In genomic region chr1:93078935-93079654, GRCh38 we compare ENCODE assay signal across 1 cellular context.
A peak's percentile ranks its signal among the peaks of the same experiment; 100 is the strongest.
TF ChIP-seq lines count a peak whose summit lies in the region.

Gene MTF2 (plus strand): TSS chr1:93079283. CDS start chr1:93079527, 244 bp downstream.

TF ChIP-seq in HepG2, 621 proteins besides CTCF, POLR2A, EP300 and RAD21 (continued from another document and continues in another):
- TF ChIP-seq THRA (CRISPR knock-in tag; IDR thresholded peaks at IDR 0.05; ENCODE audit: borderline replicate concordance) (peak; percentile 88), ZNF75D (CRISPR knock-in tag; IDR thresholded peaks at IDR 0.05; ENCODE audit: borderline replicate concordance) (0 out of 2 replicates have a peak, but pooled peaks have one; percentile 75), GATAD2A (CRISPR knock-in tag; IDR thresholded peaks at IDR 0.05) (peak; percentile 96), MZF1 (CRISPR knock-in tag; IDR thresholded peaks at IDR 0.05; ENCODE audit: borderline replicate concordance) (peak; percentile 97), ZNF770 (CRISPR knock-in tag; IDR thresholded peaks at IDR 0.05) (peak; percentile 89), ZNF704 (CRISPR knock-in tag; IDR thresholded peaks at IDR 0.05; ENCODE audit: borderline replicate concordance) (peak; percentile 94; the same call in 1 of the 2 replicates), ZNF577 (CRISPR knock-in tag; IDR thresholded peaks at IDR 0.05; ENCODE audit: borderline replicate concordance, low read depth) (peak; percentile 96; the same call in 1 of the 2 replicates), ZNF850 (CRISPR knock-in tag; conservative IDR thresholded peaks at IDR 0.05) (peak; percentile 91; the same call in 1 of the 2 replicates), ZNF761 (CRISPR knock-in tag; conservative IDR thresholded peaks at IDR 0.05) (peak; percentile 94), DRAP1 (CRISPR knock-in tag; IDR thresholded peaks at IDR 0.05) (peak; percentile 95), SMARCC2 (IDR thresholded peaks at IDR 0.05) (no peak), NFE2L1 (CRISPR knock-in tag; IDR thresholded peaks at IDR 0.05; ENCODE audit: borderline replicate concordance) (no peak; the same call in 1 of the 2 replicates), JUND (CRISPR knock-in tag; IDR thresholded peaks at IDR 0.05) (peak; percentile 83), STAT6 (CRISPR knock-in tag; IDR thresholded peaks at IDR 0.05; ENCODE audit: borderline replicate concordance) (peak; percentile 88; the same call in 1 of the 2 replicates), ZNF10 (CRISPR knock-in tag; IDR thresholded peaks at IDR 0.05; ENCODE audit: borderline replicate concordance, low read depth) (no peak), SYNCRIP (IDR thresholded peaks at IDR 0.05; ENCODE audit: insufficient read depth, low read depth, low read length) (no peak), ZMYM2 (CRISPR knock-in tag; IDR thresholded peaks at IDR 0.05) (peak; percentile 75; the same call in 1 of the 2 replicates), MED1 (CRISPR knock-in tag; IDR thresholded peaks at IDR 0.05) (peak; percentile 97), STAG1 (CRISPR knock-in tag; IDR thresholded peaks at IDR 0.05) (peak; percentile 30; the same call in 1 of the 2 replicates), CEBPB (IDR thresholded peaks at IDR 0.05; ENCODE audit: borderline replicate concordance, low read depth, low read length) (no peak), ZNF619 (CRISPR knock-in tag; IDR thresholded peaks at IDR 0.05) (peak; percentile 84), EZH2 (conservative IDR thresholded peaks at IDR 0.05; ENCODE audit: low read depth, low read length) (no peak), GATAD1 (CRISPR knock-in tag; IDR thresholded peaks at IDR 0.05) (peak; percentile 95), ZNF564 (CRISPR knock-in tag; IDR thresholded peaks at IDR 0.05) (peak; percentile 95), MAZ (IDR thresholded peaks at IDR 0.05; ENCODE audit: borderline replicate concordance, low read depth, low read length) (peak; percentile 96), MAZ (CRISPR knock-in tag; IDR thresholded peaks at IDR 0.05; ENCODE audit: low read depth) (peak; percentile 98)
- TF ChIP-seq, protein P1, sequence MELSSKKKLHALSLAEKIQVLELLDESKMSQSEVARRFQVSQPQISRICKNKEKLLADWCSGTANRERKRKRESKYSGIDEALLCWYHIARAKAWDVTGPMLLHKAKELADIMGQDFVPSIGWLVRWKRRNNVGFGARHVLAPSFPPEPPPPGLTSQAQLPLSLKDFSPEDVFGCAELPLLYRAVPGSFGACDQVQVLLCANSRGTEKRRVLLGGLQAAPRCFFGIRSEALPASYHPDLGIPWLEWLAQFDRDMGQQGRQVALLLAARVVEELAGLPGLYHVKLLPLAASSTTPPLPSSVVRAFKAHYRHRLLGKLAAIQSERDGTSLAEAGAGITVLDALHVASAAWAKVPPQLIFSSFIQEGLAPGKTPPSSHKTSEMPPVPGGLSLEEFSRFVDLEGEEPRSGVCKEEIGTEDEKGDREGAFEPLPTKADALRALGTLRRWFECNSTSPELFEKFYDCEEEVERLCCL (CRISPR knock-in tag; IDR thresholded peaks at IDR 0.05; ENCODE audit: borderline replicate concordance), result peak; percentile 90; the same call in 1 of the 2 replicates
- TF ChIP-seq, protein P2, sequence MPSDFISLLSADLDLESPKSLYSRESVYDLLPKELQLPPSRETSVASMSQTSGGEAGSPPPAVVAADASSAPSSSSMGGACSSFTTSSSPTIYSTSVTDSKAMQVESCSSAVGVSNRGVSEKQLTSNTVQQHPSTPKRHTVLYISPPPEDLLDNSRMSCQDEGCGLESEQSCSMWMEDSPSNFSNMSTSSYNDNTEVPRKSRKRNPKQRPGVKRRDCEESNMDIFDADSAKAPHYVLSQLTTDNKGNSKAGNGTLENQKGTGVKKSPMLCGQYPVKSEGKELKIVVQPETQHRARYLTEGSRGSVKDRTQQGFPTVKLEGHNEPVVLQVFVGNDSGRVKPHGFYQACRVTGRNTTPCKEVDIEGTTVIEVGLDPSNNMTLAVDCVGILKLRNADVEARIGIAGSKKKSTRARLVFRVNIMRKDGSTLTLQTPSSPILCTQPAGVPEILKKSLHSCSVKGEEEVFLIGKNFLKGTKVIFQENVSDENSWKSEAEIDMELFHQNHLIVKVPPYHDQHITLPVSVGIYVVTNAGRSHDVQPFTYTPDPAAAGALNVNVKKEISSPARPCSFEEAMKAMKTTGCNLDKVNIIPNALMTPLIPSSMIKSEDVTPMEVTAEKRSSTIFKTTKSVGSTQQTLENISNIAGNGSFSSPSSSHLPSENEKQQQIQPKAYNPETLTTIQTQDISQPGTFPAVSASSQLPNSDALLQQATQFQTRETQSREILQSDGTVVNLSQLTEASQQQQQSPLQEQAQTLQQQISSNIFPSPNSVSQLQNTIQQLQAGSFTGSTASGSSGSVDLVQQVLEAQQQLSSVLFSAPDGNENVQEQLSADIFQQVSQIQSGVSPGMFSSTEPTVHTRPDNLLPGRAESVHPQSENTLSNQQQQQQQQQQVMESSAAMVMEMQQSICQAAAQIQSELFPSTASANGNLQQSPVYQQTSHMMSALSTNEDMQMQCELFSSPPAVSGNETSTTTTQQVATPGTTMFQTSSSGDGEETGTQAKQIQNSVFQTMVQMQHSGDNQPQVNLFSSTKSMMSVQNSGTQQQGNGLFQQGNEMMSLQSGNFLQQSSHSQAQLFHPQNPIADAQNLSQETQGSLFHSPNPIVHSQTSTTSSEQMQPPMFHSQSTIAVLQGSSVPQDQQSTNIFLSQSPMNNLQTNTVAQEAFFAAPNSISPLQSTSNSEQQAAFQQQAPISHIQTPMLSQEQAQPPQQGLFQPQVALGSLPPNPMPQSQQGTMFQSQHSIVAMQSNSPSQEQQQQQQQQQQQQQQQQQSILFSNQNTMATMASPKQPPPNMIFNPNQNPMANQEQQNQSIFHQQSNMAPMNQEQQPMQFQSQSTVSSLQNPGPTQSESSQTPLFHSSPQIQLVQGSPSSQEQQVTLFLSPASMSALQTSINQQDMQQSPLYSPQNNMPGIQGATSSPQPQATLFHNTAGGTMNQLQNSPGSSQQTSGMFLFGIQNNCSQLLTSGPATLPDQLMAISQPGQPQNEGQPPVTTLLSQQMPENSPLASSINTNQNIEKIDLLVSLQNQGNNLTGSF (CRISPR knock-in tag; IDR thresholded peaks at IDR 0.05), result peak; percentile 97
- TF ChIP-seq, protein P3, sequence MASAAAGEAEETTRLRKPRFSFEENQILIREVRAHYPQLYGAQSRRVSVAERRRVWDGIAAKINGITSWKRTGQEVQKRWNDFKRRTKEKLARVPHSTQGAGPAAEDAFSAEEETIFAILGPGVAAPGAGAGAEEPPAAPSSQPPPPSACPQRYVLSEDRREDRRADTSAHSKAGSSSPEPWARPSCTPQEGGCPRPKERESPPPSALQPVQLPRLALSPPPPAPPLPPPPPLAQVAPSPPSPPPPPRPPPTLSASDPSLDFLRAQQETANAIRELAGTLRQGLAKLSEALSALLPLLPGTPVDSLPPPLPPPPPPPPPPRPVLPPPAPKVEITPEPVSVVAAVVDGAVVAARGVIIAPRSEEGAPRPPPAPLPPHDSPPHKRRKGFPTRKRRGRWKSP (CRISPR knock-in tag; IDR thresholded peaks at IDR 0.05), result peak; percentile 97
- TF ChIP-seq, protein P4, sequence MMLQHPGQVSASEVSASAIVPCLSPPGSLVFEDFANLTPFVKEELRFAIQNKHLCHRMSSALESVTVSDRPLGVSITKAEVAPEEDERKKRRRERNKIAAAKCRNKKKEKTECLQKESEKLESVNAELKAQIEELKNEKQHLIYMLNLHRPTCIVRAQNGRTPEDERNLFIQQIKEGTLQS (CRISPR knock-in tag; IDR thresholded peaks at IDR 0.05), result peak; percentile 74
- TF ChIP-seq, protein P5, sequence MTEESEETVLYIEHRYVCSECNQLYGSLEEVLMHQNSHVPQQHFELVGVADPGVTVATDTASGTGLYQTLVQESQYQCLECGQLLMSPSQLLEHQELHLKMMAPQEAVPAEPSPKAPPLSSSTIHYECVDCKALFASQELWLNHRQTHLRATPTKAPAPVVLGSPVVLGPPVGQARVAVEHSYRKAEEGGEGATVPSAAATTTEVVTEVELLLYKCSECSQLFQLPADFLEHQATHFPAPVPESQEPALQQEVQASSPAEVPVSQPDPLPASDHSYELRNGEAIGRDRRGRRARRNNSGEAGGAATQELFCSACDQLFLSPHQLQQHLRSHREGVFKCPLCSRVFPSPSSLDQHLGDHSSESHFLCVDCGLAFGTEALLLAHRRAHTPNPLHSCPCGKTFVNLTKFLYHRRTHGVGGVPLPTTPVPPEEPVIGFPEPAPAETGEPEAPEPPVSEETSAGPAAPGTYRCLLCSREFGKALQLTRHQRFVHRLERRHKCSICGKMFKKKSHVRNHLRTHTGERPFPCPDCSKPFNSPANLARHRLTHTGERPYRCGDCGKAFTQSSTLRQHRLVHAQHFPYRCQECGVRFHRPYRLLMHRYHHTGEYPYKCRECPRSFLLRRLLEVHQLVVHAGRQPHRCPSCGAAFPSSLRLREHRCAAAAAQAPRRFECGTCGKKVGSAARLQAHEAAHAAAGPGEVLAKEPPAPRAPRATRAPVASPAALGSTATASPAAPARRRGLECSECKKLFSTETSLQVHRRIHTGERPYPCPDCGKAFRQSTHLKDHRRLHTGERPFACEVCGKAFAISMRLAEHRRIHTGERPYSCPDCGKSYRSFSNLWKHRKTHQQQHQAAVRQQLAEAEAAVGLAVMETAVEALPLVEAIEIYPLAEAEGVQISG (CRISPR knock-in tag; IDR thresholded peaks at IDR 0.05), result peak; percentile 97
- TF ChIP-seq, protein P6, sequence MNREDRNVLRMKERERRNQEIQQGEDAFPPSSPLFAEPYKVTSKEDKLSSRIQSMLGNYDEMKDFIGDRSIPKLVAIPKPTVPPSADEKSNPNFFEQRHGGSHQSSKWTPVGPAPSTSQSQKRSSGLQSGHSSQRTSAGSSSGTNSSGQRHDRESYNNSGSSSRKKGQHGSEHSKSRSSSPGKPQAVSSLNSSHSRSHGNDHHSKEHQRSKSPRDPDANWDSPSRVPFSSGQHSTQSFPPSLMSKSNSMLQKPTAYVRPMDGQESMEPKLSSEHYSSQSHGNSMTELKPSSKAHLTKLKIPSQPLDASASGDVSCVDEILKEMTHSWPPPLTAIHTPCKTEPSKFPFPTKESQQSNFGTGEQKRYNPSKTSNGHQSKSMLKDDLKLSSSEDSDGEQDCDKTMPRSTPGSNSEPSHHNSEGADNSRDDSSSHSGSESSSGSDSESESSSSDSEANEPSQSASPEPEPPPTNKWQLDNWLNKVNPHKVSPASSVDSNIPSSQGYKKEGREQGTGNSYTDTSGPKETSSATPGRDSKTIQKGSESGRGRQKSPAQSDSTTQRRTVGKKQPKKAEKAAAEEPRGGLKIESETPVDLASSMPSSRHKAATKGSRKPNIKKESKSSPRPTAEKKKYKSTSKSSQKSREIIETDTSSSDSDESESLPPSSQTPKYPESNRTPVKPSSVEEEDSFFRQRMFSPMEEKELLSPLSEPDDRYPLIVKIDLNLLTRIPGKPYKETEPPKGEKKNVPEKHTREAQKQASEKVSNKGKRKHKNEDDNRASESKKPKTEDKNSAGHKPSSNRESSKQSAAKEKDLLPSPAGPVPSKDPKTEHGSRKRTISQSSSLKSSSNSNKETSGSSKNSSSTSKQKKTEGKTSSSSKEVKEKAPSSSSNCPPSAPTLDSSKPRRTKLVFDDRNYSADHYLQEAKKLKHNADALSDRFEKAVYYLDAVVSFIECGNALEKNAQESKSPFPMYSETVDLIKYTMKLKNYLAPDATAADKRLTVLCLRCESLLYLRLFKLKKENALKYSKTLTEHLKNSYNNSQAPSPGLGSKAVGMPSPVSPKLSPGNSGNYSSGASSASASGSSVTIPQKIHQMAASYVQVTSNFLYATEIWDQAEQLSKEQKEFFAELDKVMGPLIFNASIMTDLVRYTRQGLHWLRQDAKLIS (CRISPR knock-in tag; IDR thresholded peaks at IDR 0.05), result no peak
